18 cellular contexts compared by ENCODE assay signal in genomic region chr1:217590598-217590997, GRCh38. TPM values are rescaled to one million over a fixed set of nuclear protein-coding genes. Genes with fewer than 3 reads are reported as not detected.
DNase-seq lines count a peak whose midpoint lies in the region; ATAC-seq and TF ChIP-seq lines count a peak whose summit lies in the region.
"Had no signal": no experiment of that assay in that cellular context is flagged by ENCODE, and none has a peak within 500 bp of the region (broad histone marks: within the 10 kb centered on the region; RNA-seq: fewer than 3 reads in every experiment).

No MANE protein-coding gene starts in this region.

- peak; percentile 49 for ATAC-seq in mucosa of descending colon
- ATAC-seq in GM21529 (IDR thresholded peaks at IDR 0.05; ENCODE audit: unreplicated experiment): no peak
- ATAC-seq: HCT116 had no signal

- H3K9me3 ChIP-seq in Loucy (ENCODE audit: insufficient read depth, low read depth, low read length): no peaks in the 10 kb centered on the region
- no peaks in the 10 kb centered on the region for H3K9me3 ChIP-seq in mucosa of descending colon

- no peaks in the 10 kb centered on the region for H3K79me2 ChIP-seq in Loucy (ENCODE audit: insufficient read depth, low read length)

- no peak overlapping the region for H3K4me3 Mint-ChIP-seq in endothelial cell (ENCODE audit: unreplicated experiment)
- H3K4me3 Mint-ChIP-seq: CD4-positive, CD25-positive, alpha-beta regulatory T cell had no signal

- no peaks in the 10 kb centered on the region for H3K4me1 ChIP-seq in Loucy (ENCODE audit: insufficient read depth, low read length, poor library complexity, severe bottlenecking)
- no peaks in the 10 kb centered on the region for H3K4me1 ChIP-seq in mucosa of descending colon (ENCODE audit: low read depth)

- no peaks in the 10 kb centered on the region for H4K20me1 ChIP-seq in Loucy (ENCODE audit: insufficient read depth, low read length, poor library complexity, severe bottlenecking)

- intact Hi-C loops in mucosa of descending colon (cut with DNase I, micrococcal nuclease) (no loop called here), dorsolateral prefrontal cortex (cut with DNase I) (no loop called here)

- no peaks in the 10 kb centered on the region for H3F3A ChIP-seq in Loucy (ENCODE audit: low read depth)

- H3K36me3 Mint-ChIP-seq in endothelial cell (ENCODE audit: low read depth, unreplicated experiment): no peaks in the 10 kb centered on the region
- H3K36me3 Mint-ChIP-seq: CD4-positive, CD25-positive, alpha-beta regulatory T cell had no signal

- H3K27ac Mint-ChIP-seq in endothelial cell (ENCODE audit: unreplicated experiment): no peak overlapping the region
- H3K27ac Mint-ChIP-seq: CD4-positive, CD25-positive, alpha-beta regulatory T cell had no signal

- no peaks in the 10 kb centered on the region for H3K4me1 Mint-ChIP-seq in endothelial cell (ENCODE audit: unreplicated experiment)

- H3K4me3 ChIP-seq in Loucy (ENCODE audit: low read length, poor library complexity, severe bottlenecking) (no peak overlapping the region), mucosa of descending colon (no peak overlapping the region), dorsolateral prefrontal cortex (no peak overlapping the region)

- H3K27ac ChIP-seq in C4-2B (no peak overlapping the region), dorsolateral prefrontal cortex (no peak overlapping the region)
- H3K27ac ChIP-seq: HL-60 had no signal

- H3K4me2 ChIP-seq in Loucy (ENCODE audit: low read depth, low read length, poor library complexity, severe bottlenecking): no peak overlapping the region

- no peaks in the 10 kb centered on the region for H3K27me3 ChIP-seq in Loucy (ENCODE audit: insufficient read depth, low read length, poor library complexity, severe bottlenecking)
- H3K27me3 ChIP-seq in dorsolateral prefrontal cortex: no peaks in the 10 kb centered on the region

- no peak for DNase-seq in endothelial cell (ENCODE audit: low spot score)
- no peak for DNase-seq in mucosa of descending colon
- no peak for DNase-seq in dorsolateral prefrontal cortex
- no peak for DNase-seq in GDM1 (lab: John Stamatoyannopoulos, UW)
- DNase-seq: CD4-positive, CD25-positive, alpha-beta regulatory T cell; DMS79; KBM-7; NCI-H1048; NCI-H1436 treated with DMSO at 0.1 percent for 48 hours; NCI-H2081; NCI-H2227 treated with DMSO at 0.1 percent for 48 hours; NCI-H524; SHP77 had no signal

- no peaks in the 10 kb centered on the region for H3K9me2 ChIP-seq in Loucy (replicated peaks; ENCODE audit: low read depth, low read length)

- no peaks in the 10 kb centered on the region for H3K27me3 Mint-ChIP-seq in endothelial cell (ENCODE audit: unreplicated experiment)
- H3K27me3 Mint-ChIP-seq: CD4-positive, CD25-positive, alpha-beta regulatory T cell had no signal

- H3K36me3 ChIP-seq in Loucy (ENCODE audit: insufficient read depth, low read length) (no peaks in the 10 kb centered on the region), mucosa of descending colon (ENCODE audit: low read depth) (no peaks in the 10 kb centered on the region)

- H2AFZ ChIP-seq in Loucy (ENCODE audit: low read length): no peak overlapping the region

- H3K9me3 Mint-ChIP-seq in endothelial cell (ENCODE audit: unreplicated experiment): no peaks in the 10 kb centered on the region
- H3K9me3 Mint-ChIP-seq: CD4-positive, CD25-positive, alpha-beta regulatory T cell had no signal

- H3K9ac ChIP-seq in Loucy (ENCODE audit: low read depth, low read length, poor library complexity, severe bottlenecking): no peak overlapping the region

- TF ChIP-seq CTCF in C4-2B (conservative IDR thresholded peaks at IDR 0.05) (peak; percentile 20; the same call in 1 of the 2 replicates), Loucy (conservative IDR thresholded peaks at IDR 0.05; ENCODE audit: low read length) (peak; percentile 33; the same call in 1 of the 2 replicates), endothelial cell (IDR thresholded peaks at IDR 0.05; ENCODE audit: unreplicated experiment) (peak; percentile 33), mucosa of descending colon (IDR thresholded peaks at IDR 0.05) (no peak), dorsolateral prefrontal cortex (IDR thresholded peaks at IDR 0.05 in 54 of 56, conservative IDR thresholded peaks at IDR 0.05 in 2 of 56; ENCODE audit: low read depth in 1 of 56, partially characterized antibody in 56 of 56) (no peak)

RNA-seq across cellular contexts. Expression of gene GPATCH2, which starts 40.3 kb away (rescaled TPM):
- total RNA-seq in endothelial cell (ENCODE audit: unreplicated experiment) (18.4 TPM), mucosa of descending colon (10 to 100 TPM; 13.2 to 15.2 (median 13.2) TPM), dorsolateral prefrontal cortex (10 to 100 TPM in 119 of 120 experiments, 1 to 10 TPM in 1; 9.7 to 26.1 (median 19.1) TPM)

RNA-seq across cellular contexts. Expression of gene SPATA17, which starts 40.5 kb away (rescaled TPM):
- total RNA-seq in endothelial cell (ENCODE audit: unreplicated experiment) (0.36 TPM), mucosa of descending colon (under 1 TPM; 0.28 to 0.90 (median 0.36) TPM), dorsolateral prefrontal cortex (1 to 10 TPM in 104 of 120 experiments, under 1 TPM in 15, not detected in 1; 0.40 to 3.8 (median 1.7) TPM)
- total RNA-seq: CD4-positive, CD25-positive, alpha-beta regulatory T cell had no signal

Comparison
In these comparisons a context has a peak if more than half of its experiments do, and no peak if none do; other contexts are left out.
1. CTCF ChIP-seq: peak in C4-2B (single experiment), Loucy (single experiment) and endothelial cell (single experiment); none in mucosa of descending colon (single experiment) and dorsolateral prefrontal cortex (0 of 56).